ENCODE assay signal across 1 cellular context in genomic region chr4:8507251-8507570, GRCh38.
TF ChIP-seq lines count a peak whose summit lies in the region.

No MANE protein-coding gene starts in this region.

TF ChIP-seq in WTC11, 78 proteins besides CTCF, POLR2A, EP300 and RAD21 (continued from another document):
- no peak for TF ChIP-seq ATF1 (CRISPR knock-in tag; IDR thresholded peaks at IDR 0.05)
- no peak for TF ChIP-seq KAT7 (CRISPR knock-in tag; IDR thresholded peaks at IDR 0.05; ENCODE audit: borderline replicate concordance)
